In the genomic region with DNA sequence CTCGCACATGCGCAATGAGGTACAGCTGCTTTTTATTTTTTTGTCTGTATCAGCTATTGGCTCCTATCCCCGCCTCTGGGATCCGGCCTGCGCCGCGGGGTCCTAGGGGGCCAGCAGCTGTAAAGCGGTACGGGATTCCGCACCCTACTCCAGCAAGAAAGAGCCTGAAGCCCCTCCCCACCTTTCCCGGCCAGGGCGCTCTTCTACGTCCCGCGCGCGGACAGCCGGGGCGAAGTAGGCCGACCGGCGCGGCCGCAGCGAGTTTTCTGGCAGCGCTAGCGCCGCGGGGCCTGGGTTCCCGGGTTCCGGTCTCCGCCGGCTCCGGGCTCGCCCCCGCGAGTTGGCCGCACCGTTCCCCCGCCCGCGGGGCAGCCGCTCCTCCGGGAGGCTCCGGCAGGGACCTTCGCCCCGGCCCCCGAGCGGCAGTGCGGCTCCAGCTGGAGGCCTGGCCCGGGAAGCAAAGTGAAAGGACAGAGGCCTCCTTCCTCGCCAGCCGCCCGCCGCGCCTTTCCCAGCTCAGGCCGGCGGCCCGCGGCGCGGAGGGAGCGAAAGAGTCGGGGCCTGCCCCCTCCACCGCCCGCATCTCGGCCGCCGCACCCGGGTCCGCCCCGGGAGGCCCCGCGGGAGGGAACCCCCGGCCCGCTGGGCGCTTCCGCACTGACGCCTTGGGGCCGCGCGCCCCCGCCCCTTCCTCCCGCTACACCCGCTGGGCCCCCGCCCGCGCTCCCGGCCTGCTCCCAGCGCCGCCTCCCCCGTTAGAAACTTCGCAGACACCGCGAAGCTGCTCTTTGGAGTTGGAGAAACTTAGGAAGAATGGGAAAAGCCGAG, we compare ENCODE assay signal across 8 cellular contexts. TPM values are rescaled to one million over a fixed set of nuclear protein-coding genes. Genes with fewer than 3 reads are reported as not detected.
A peak's percentile ranks its signal among the peaks of the same experiment; 100 is the strongest.
DNase-seq lines count a peak whose midpoint lies in the region; ATAC-seq and TF ChIP-seq lines count a peak whose summit lies in the region.

No MANE protein-coding gene starts in this region.

- intact Hi-C loops in gastrocnemius medialis (cut with DNase I; ENCODE audit: low total_unique reads): loop anchor here (2.0 to 5.0 kb wide), 3 partner anchors 24 to 108 kb away; partner anchors contain the start of gene COMMD3

- TF ChIP-seq RAD21 in Ishikawa (IDR thresholded peaks at IDR 0.05; ENCODE audit: low read depth): no peak

- H3K4me1 ChIP-seq in gastrocnemius medialis: peaks cover 13 to 25% of the 10 kb centered on the region in 2 donors

- TF ChIP-seq EP300 in Ishikawa (IDR thresholded peaks at IDR 0.05; ENCODE audit: borderline replicate concordance): 0 out of 2 replicates have a peak, but pooled peaks have one; percentile 13

- H3K27ac ChIP-seq in brain microvascular endothelial cell: peak overlapping the region; percentile 73
- H3K27ac ChIP-seq in gastrocnemius medialis: peak overlapping the region; percentile 84 to 89 (median 86)

- TF ChIP-seq CTCF in brain microvascular endothelial cell (IDR thresholded peaks at IDR 0.05; ENCODE audit: low read depth, low read length, missing control alignments): no peak
- TF ChIP-seq CTCF in gastrocnemius medialis (IDR thresholded peaks at IDR 0.05 in 4 of 5, conservative IDR thresholded peaks at IDR 0.05 in 1 of 5): peak in 1 of 5 experiments; percentile 7

- DNase-seq in DMS153 (lab: John Stamatoyannopoulos, UW) (peak; percentile 5), DMS153 treated with DMSO at 0.1 percent for 48 hours (lab: John Stamatoyannopoulos, UW; ENCODE audit: unreplicated experiment) (no peak), SW480 (ENCODE audit: low spot score) (peak; percentile 65), brain microvascular endothelial cell (peak; percentile 61), gastrocnemius medialis (peak in 1 of 2 donors; percentile 52)

- no peaks in the 10 kb centered on the region for H3K36me3 ChIP-seq in brain microvascular endothelial cell (replicated peaks)
- H3K36me3 ChIP-seq in gastrocnemius medialis: no peaks in the 10 kb centered on the region

- H3K4me3 ChIP-seq in brain microvascular endothelial cell (ENCODE audit: low read depth, low read length): peak overlapping the region; percentile 71
- peak overlapping the region; percentile 49 for H3K4me3 ChIP-seq in iPS-11a (ENCODE audit: low read depth, low read length)
- peak overlapping the region; percentile 73 to 85 (median 76) for H3K4me3 ChIP-seq in gastrocnemius medialis

- peak; percentile 41 to 46 for TF ChIP-seq POLR2A in gastrocnemius medialis (IDR thresholded peaks at IDR 0.05)

- H3K9me3 ChIP-seq in gastrocnemius medialis: no peaks in the 10 kb centered on the region

- ATAC-seq in GM21786 (IDR thresholded peaks at IDR 0.05; ENCODE audit: unreplicated experiment) (peak; percentile 38), gastrocnemius medialis (peak; percentile 79 to 80)

- peaks cover 75% of the 10 kb centered on the region for H3K27me3 ChIP-seq in brain microvascular endothelial cell (replicated peaks)
- H3K27me3 ChIP-seq in gastrocnemius medialis: peaks cover 89 to 90% (median 90%) of the 10 kb centered on the region in 3 donors

- in situ Hi-C loops in brain microvascular endothelial cell (cut with HindIII; ENCODE audit: low pct_ligation_motif_present, low sequenced_read_pairs) (no loop called here), gastrocnemius medialis (cut with MboI; ENCODE audit: low sequenced_read_pairs in 4 of 4) (no loop called here)

TF ChIP-seq in Ishikawa, 13 proteins besides CTCF, POLR2A, EP300 and RAD21:
- TF ChIP-seq TCF12 (IDR thresholded peaks at IDR 0.05; ENCODE audit: low read depth) (peak; percentile 21; the same call in 1 of the 2 replicates), TAF1 (IDR thresholded peaks at IDR 0.05; ENCODE audit: low read depth) (peak; percentile 50), EGR1 (IDR thresholded peaks at IDR 0.05) (no peak), FOXM1 (IDR thresholded peaks at IDR 0.05; ENCODE audit: borderline replicate concordance, low read depth) (no peak)

RNA-seq across cellular contexts. Expression of gene SPAG6, which starts 4.7 kb away (rescaled TPM):
- under 1 TPM in 1 of 4 donors, not detected in 3; 0.12 TPM for total RNA-seq in gastrocnemius medialis

RNA-seq across cellular contexts. Expression of gene BMI1, which starts 19.7 kb away (rescaled TPM):
- total RNA-seq in gastrocnemius medialis: 10 to 100 TPM; 22.4 to 68.4 (median 57.6) TPM

RNA-seq across cellular contexts. Expression of gene COMMD3, which starts 24.4 kb away (rescaled TPM):
- total RNA-seq in gastrocnemius medialis: 10 to 100 TPM; 26.8 to 50.9 (median 37.9) TPM
